Comparison of ENCODE assay signal across 1 cellular context in the genomic region with DNA sequence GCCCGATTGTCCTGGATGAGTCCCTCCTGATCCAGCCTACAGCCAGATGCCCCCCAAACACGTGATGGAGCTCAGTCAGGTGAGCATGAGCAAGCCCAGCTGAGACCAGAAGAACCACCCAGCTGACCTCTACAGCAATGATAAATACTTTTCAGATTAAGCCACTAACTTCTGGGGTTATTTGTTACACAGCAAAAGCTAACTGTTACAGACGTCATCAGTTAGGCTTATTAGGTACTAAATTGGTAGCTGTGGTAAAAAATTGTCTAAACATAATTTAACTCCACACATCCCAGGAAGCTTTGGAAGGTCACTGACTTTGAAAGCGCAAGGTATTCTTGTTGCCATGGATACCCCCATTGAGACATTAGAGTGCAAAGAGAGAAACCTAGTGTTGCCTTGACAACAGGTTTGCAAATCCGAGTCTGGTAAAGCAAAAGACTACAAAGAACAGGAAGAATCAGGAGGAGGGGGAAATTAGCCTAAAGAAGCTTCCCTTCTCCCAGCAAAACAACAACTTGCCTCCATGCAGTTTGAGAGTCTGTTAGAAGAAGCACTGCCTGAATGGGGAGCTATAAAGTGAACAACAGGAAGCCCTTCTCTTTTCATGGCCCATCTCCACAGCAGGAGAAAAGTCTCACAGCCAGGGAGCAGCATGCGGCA.
TF ChIP-seq lines count a peak whose summit lies in the region.

No MANE protein-coding gene starts in this region.

TF ChIP-seq in K562, 482 proteins besides CTCF, POLR2A, EP300 and RAD21 (continued from another document):
- no peak for TF ChIP-seq ZFP30 (CRISPR knock-in tag; IDR thresholded peaks at IDR 0.05; ENCODE audit: borderline replicate concordance)
- no peak for TF ChIP-seq NR2F6 (CRISPR knock-in tag; IDR thresholded peaks at IDR 0.05)
- TF ChIP-seq MTA1 (IDR thresholded peaks at IDR 0.05; ENCODE audit: borderline replicate concordance) = no peak
- no peak for TF ChIP-seq PHTF2 (CRISPR knock-in tag; IDR thresholded peaks at IDR 0.05)
